Comparison of ENCODE assay signal across 1 cellular context in the genomic region with DNA sequence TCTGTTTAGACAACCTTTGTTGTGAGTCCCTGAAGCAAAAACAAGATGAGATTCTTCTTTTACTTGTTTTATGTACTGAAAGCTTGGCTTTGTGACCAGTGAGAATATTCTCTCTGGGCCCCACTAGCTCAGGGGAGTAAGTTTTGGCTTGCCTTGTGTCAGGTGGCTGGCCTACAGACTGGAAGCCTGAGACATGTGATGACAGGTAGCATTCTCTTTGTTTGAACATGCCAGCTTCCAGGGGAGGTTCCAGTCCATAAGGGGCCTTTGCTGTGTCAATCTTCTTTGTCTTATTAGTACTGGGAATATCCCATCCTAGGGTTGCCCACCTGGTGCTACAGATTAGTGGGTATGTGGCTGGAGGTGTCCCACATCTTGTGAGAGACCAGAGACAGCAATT.
TF ChIP-seq lines count a peak whose summit lies in the region.

No MANE protein-coding gene starts in this region.

TF ChIP-seq in IMR-90, 13 proteins besides CTCF, POLR2A, EP300 and RAD21:
- TF ChIP-seq, protein P1, sequence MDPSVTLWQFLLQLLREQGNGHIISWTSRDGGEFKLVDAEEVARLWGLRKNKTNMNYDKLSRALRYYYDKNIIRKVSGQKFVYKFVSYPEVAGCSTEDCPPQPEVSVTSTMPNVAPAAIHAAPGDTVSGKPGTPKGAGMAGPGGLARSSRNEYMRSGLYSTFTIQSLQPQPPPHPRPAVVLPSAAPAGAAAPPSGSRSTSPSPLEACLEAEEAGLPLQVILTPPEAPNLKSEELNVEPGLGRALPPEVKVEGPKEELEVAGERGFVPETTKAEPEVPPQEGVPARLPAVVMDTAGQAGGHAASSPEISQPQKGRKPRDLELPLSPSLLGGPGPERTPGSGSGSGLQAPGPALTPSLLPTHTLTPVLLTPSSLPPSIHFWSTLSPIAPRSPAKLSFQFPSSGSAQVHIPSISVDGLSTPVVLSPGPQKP (IDR thresholded peaks at IDR 0.05; ENCODE audit: borderline replicate concordance, low read depth, low read length) = no peak
- TF ChIP-seq RCOR1 (IDR thresholded peaks at IDR 0.05; ENCODE audit: insufficient replicate concordance, low read length) = no peak
- no peak for TF ChIP-seq BHLHE40 (IDR thresholded peaks at IDR 0.05; ENCODE audit: low read depth, low read length)
- TF ChIP-seq MAZ (IDR thresholded peaks at IDR 0.05; ENCODE audit: borderline replicate concordance, low read depth, low read length) = no peak
- TF ChIP-seq MXI1 (IDR thresholded peaks at IDR 0.05; ENCODE audit: borderline replicate concordance, low read depth, low read length) = no peak
- no peak for TF ChIP-seq NFE2L2 (IDR thresholded peaks at IDR 0.05; ENCODE audit: low read depth, low read length)
- TF ChIP-seq RFX5 (IDR thresholded peaks at IDR 0.05; ENCODE audit: low read depth, low read length) = no peak
- no peak for TF ChIP-seq CHD1 (IDR thresholded peaks at IDR 0.05; ENCODE audit: low read depth, low read length)
- TF ChIP-seq, protein P2, sequence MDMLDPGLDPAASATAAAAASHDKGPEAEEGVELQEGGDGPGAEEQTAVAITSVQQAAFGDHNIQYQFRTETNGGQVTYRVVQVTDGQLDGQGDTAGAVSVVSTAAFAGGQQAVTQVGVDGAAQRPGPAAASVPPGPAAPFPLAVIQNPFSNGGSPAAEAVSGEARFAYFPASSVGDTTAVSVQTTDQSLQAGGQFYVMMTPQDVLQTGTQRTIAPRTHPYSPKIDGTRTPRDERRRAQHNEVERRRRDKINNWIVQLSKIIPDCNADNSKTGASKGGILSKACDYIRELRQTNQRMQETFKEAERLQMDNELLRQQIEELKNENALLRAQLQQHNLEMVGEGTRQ (IDR thresholded peaks at IDR 0.05; ENCODE audit: low read depth, low read length) = no peak
- no peak for TF ChIP-seq CEBPB (IDR thresholded peaks at IDR 0.05; ENCODE audit: low read depth, low read length)
- TF ChIP-seq SMC3 (IDR thresholded peaks at IDR 0.05; ENCODE audit: low read depth, low read length) = no peak
- no peak for TF ChIP-seq MAFK (IDR thresholded peaks at IDR 0.05; ENCODE audit: low read depth, low read length)
TF ChIP-seq in IMR-90: peak in this region for 0.
